ENCODE assay signal across 9 cellular contexts in the genomic region with DNA sequence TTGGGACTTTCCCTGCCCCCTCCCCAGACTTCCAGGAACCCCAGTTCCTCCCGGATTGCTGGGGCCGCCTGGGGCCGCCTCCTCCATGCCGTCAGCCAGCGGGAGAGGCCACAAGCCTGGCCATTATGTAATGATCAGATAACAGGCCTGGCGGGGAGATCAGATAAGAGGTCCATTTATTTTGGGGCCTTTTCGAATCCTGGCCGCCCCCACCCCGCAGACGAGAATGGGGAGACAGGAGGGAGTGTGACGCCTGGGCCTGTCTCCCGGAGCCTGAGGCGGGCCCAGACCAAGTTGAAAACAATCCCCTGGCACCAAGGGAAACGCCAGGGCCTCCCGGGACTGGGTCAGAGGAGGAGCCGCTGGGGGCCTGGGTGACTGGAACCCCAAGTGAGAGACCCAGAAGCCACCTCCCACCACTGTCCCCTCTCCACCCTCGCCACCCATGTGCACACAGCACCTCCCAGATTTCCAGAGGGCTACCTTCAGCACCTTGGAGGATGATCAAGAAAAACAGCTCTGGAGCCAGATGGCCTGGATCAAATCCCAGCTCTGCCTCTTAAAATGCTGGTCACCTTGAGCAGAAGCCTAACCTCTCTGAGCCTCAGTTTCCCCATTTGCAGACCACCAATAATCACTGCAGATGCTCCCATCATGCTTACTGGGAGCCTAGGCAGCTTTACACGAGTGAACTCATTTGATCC. TPM values are rescaled to one million over a fixed set of nuclear protein-coding genes. Genes with fewer than 3 reads are reported as not detected.
DNase-seq lines count a peak whose midpoint lies in the region; ATAC-seq and TF ChIP-seq lines count a peak whose summit lies in the region.
"Had no signal": no experiment of that assay in that cellular context is flagged by ENCODE, and none has a peak within 500 bp of the region (broad histone marks: within the 10 kb centered on the region; RNA-seq: fewer than 3 reads in every experiment).

No MANE protein-coding gene starts in this region.

- TF ChIP-seq POLR2A in right lobe of liver (IDR thresholded peaks at IDR 0.05) = no peak

- H3K9ac ChIP-seq in skeletal muscle tissue (ENCODE audit: low read depth in 1 of 3, low read length in 3 of 3) = peak overlapping the region; percentile 53 to 66 (median 65)

- H3K27me3 ChIP-seq in right lobe of liver (no peaks in the 10 kb centered on the region), skeletal muscle tissue (ENCODE audit: control insufficient read depth in 3 of 3, insufficient read depth in 3 of 3, low read length in 3 of 3) (no peaks in the 10 kb centered on the region)

- H3K27ac Mint-ChIP-seq in stimulated activated naive CD8-positive, alpha-beta T cell treated with anti-CD3 and anti-CD28 coated beads, Interleukin-15, amount 100 ng/mL, for 72 hours = no peak overlapping the region
- H3K27ac Mint-ChIP-seq: activated naive CD4-positive, alpha-beta T cell treated with anti-CD3 and anti-CD28 coated beads, Interleukin-2, amount 10 ng/mL, durations not matched to agents 7 days and 5 days had no signal

- H3K4me3 ChIP-seq in right lobe of liver = peak overlapping the region in 1 of 3 donors; percentile 6
- H3K4me3 ChIP-seq in skeletal muscle tissue (ENCODE audit: low read length in 3 of 3) = peak overlapping the region; percentile 9 to 61 (median 38)

- peaks cover 3% of the 10 kb centered on the region for H3K4me1 Mint-ChIP-seq in stimulated activated naive CD8-positive, alpha-beta T cell treated with anti-CD3 and anti-CD28 coated beads, Interleukin-15, amount 100 ng/mL, for 72 hours

- DNase-seq in GF-D8 (lab: John Stamatoyannopoulos, UW) (peak; percentile 32), dermis blood vessel endothelial cell (peak; percentile 51), right lobe of liver (no peak), HUDEP-2 (lab: John Stamatoyannopoulos, UW; ENCODE audit: unreplicated experiment in 76 of 76) (no peak)
- no peak for DNase-seq in stimulated activated naive CD8-positive, alpha-beta T cell treated with anti-CD3 and anti-CD28 coated beads, Interleukin-15, amount 100 ng/mL, for 72 hours
- DNase-seq: activated naive CD4-positive, alpha-beta T cell treated with anti-CD3 and anti-CD28 coated beads, Interleukin-2, amount 10 ng/mL, durations not matched to agents 7 days and 5 days had no signal

- H3K4me3 Mint-ChIP-seq in stimulated activated naive CD8-positive, alpha-beta T cell treated with anti-CD3 and anti-CD28 coated beads, Interleukin-15, amount 100 ng/mL, for 72 hours = no peak overlapping the region
- H3K4me3 Mint-ChIP-seq: activated naive CD4-positive, alpha-beta T cell treated with anti-CD3 and anti-CD28 coated beads, Interleukin-2, amount 10 ng/mL, durations not matched to agents 7 days and 5 days had no signal

- peak; percentile 3 to 29 (median 26) for ATAC-seq in right lobe of liver
- ATAC-seq in HG02884 (IDR thresholded peaks at IDR 0.05; ENCODE audit: unreplicated experiment) = no peak
- no peak for ATAC-seq in stimulated activated naive CD8-positive, alpha-beta T cell treated with anti-CD3 and anti-CD28 coated beads, Interleukin-15, amount 100 ng/mL, for 72 hours
- ATAC-seq in HG02870 (IDR thresholded peaks at IDR 0.05; ENCODE audit: unreplicated experiment) = no peak

- intact Hi-C loops in right lobe of liver (cut with DNase I) = no loop called here

- 40% methylated on average over 7 of the region's 18 CpGs for WGBS in right lobe of liver (ENCODE audit: insufficient coverage, low coverage, low lambda C conversion rate, missing lambda C conversion rate)

- H3K9me3 Mint-ChIP-seq in stimulated activated naive CD8-positive, alpha-beta T cell treated with anti-CD3 and anti-CD28 coated beads, Interleukin-15, amount 100 ng/mL, for 72 hours = peaks cover 11 to 25% of the 10 kb centered on the region in 2 donors

- TF ChIP-seq CTCF in right lobe of liver (IDR thresholded peaks at IDR 0.05) = no peak

- H3K27me3 Mint-ChIP-seq in stimulated activated naive CD8-positive, alpha-beta T cell treated with anti-CD3 and anti-CD28 coated beads, Interleukin-15, amount 100 ng/mL, for 72 hours = no peaks in the 10 kb centered on the region
- H3K27me3 Mint-ChIP-seq: activated naive CD4-positive, alpha-beta T cell treated with anti-CD3 and anti-CD28 coated beads, Interleukin-2, amount 10 ng/mL, durations not matched to agents 7 days and 5 days had no signal

- H3K27ac ChIP-seq in right lobe of liver (peak overlapping the region in 2 of 3 donors; percentile 33 to 48), skeletal muscle tissue (ENCODE audit: low read depth, low read length) (peak overlapping the region; percentile 74)

- H3K4me1 ChIP-seq in right lobe of liver (peaks cover 0 to 2% (median 0%) of the 10 kb centered on the region in 4 donors), skeletal muscle tissue (ENCODE audit: control insufficient read depth in 3 of 3, insufficient read depth in 3 of 3, low read length in 3 of 3) (peaks cover 36 to 40% (median 38%) of the 10 kb centered on the region in 3 donors)

- H3K9me3 ChIP-seq in right lobe of liver (no peaks in the 10 kb centered on the region), skeletal muscle tissue (ENCODE audit: control insufficient read depth in 3 of 3, low read length in 3 of 3) (no peaks in the 10 kb centered on the region)

- H3K36me3 ChIP-seq in right lobe of liver (no peaks in the 10 kb centered on the region), skeletal muscle tissue (ENCODE audit: control insufficient read depth in 3 of 3, insufficient read depth in 3 of 3, low read length in 3 of 3) (peaks cover 0 to 21% (median 11%) of the 10 kb centered on the region in 3 donors)

RNA-seq across cellular contexts. Expression of gene ENG, which starts 7.9 kb away (rescaled TPM):
- total RNA-seq in dermis blood vessel endothelial cell (84.2 and 165 TPM in 2 replicates), right lobe of liver (10 to 100 TPM; 27.4 to 90.1 (median 54.1) TPM), skeletal muscle tissue (9.4 TPM)

RNA-seq across cellular contexts. Expression of gene AK1, which starts 30.9 kb away (rescaled TPM):
- total RNA-seq in dermis blood vessel endothelial cell (22.0 and 42.2 TPM in 2 replicates), right lobe of liver (10 to 100 TPM; 31.4 to 78.6 (median 51.7) TPM), skeletal muscle tissue (359 TPM)

RNA-seq across cellular contexts. Expression of gene FPGS, which starts 43.9 kb away (rescaled TPM):
- total RNA-seq in dermis blood vessel endothelial cell = 64.2 and 93.8 TPM in 2 replicates
- 10 to 100 TPM; 44.3 to 68.5 (median 56.9) TPM for total RNA-seq in right lobe of liver
- total RNA-seq in skeletal muscle tissue = 41.2 TPM

RNA-seq across cellular contexts. Expression of gene ST6GALNAC6, which starts 52.8 kb away (rescaled TPM):
- 33.2 and 44.8 TPM in 2 replicates for total RNA-seq in dermis blood vessel endothelial cell
- 10 to 100 TPM; 22.5 to 40.3 (median 29.8) TPM for total RNA-seq in right lobe of liver
- total RNA-seq in skeletal muscle tissue = 33.9 TPM

Comparison
In these comparisons a context has a peak if more than half of its experiments do, and no peak if none do; other contexts are left out.
1. DNase-seq: peak in GF-D8 (single experiment) and dermis blood vessel endothelial cell (single experiment); none in right lobe of liver (0 of 3), HUDEP-2 (0 of 76) and stimulated activated naive CD8-positive, alpha-beta T cell treated with anti-CD3 and anti-CD28 coated beads, Interleukin-15, amount 100 ng/mL, for 72 hours (0 of 2).
2. ATAC-seq: peak in right lobe of liver (4 of 4); none in HG02884 (single experiment), stimulated activated naive CD8-positive, alpha-beta T cell treated with anti-CD3 and anti-CD28 coated beads, Interleukin-15, amount 100 ng/mL, for 72 hours (single experiment) and HG02870 (single experiment).